Comparison of ENCODE assay signal across 18 cellular contexts in the genomic region with DNA sequence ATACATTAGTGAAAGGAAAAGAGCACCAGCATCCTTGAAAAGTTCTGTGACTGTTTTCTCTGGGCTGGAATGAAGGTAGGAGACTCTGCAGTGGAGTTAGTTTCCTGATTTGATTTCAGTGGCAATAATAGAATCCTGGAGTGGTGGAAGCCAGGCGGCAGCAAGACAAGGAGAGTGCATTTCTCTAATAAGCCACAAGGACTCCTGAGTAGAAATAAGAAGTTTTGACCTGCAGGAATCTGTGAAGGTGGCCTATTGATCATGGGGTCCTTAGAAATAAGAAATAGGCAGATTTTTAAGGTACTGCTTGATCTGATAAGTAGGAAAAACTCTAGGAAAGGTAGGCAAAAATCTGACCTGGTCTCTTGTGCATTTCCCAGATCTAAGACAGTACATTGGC.
"Had no signal": no experiment of that assay in that cellular context is flagged by ENCODE, and none has a peak within 500 bp of the region (broad histone marks: within the 10 kb centered on the region; RNA-seq: fewer than 3 reads in every experiment).

No MANE protein-coding gene starts in this region.

- ATAC-seq: activated T-cell treated with anti-CD3 and anti-CD28 coated beads, Interleukin-2, amount 50 U/mL, for 72 hours; stimulated activated memory B cell treated with anti-CD40 and anti-IgM and Interleukin-4, amounts not matched to agents 10 μg/mL and 1 μg/mL and 100 μg/mL, for 72 hours had no signal

- H3K4me2 ChIP-seq: hepatocyte had no signal

- H3K27ac ChIP-seq: epithelial cell of prostate, hepatocyte, parathyroid adenoma, tibial artery had no signal

- H3K4me3 ChIP-seq: hepatocyte, tibial artery had no signal

- H3K79me2 ChIP-seq: hepatocyte, parathyroid adenoma had no signal

- H2AFZ ChIP-seq: hepatocyte, parathyroid adenoma had no signal

- H3K36me3 ChIP-seq: tibial artery had no signal

- H3K9me3 Mint-ChIP-seq: activated CD4-positive, alpha-beta T cell treated with anti-CD3 and anti-CD28 coated beads, Interleukin-2, amount 10 ng/mL, durations not matched to agents 7 days and 5 days; activated T-cell treated with anti-CD3 and anti-CD28 coated beads, Interleukin-2, amount 50 U/mL, for 72 hours; brain; dendritic cell treated with granulocyte-macrophage colony-stimulating factor and Interleukin-4, amounts not matched to agents 40 ng/mL and 50 ng/mL, for 4 days; naive B cell; stimulated activated memory B cell treated with anti-CD40 and anti-IgM and Interleukin-4, amounts not matched to agents 10 μg/mL and 1 μg/mL and 100 μg/mL, for 72 hours had no signal

- H3K4me3 Mint-ChIP-seq: activated CD4-positive, alpha-beta T cell treated with anti-CD3 and anti-CD28 coated beads, Interleukin-2, amount 10 ng/mL, durations not matched to agents 7 days and 5 days; activated naive CD8-positive, alpha-beta T cell; activated T-cell treated with anti-CD3 and anti-CD28 coated beads, Interleukin-2, amount 50 U/mL, for 72 hours; brain; dendritic cell treated with granulocyte-macrophage colony-stimulating factor and Interleukin-4, amounts not matched to agents 40 ng/mL and 50 ng/mL, for 4 days; stimulated activated memory B cell treated with anti-CD40 and anti-IgM and Interleukin-4, amounts not matched to agents 10 μg/mL and 1 μg/mL and 100 μg/mL, for 72 hours had no signal

- H3K4me1 Mint-ChIP-seq: activated CD4-positive, alpha-beta T cell treated with anti-CD3 and anti-CD28 coated beads, Interleukin-2, amount 10 ng/mL, durations not matched to agents 7 days and 5 days; brain; naive B cell; stimulated activated memory B cell treated with anti-CD40 and anti-IgM and Interleukin-4, amounts not matched to agents 10 μg/mL and 1 μg/mL and 100 μg/mL, for 72 hours had no signal

- H3K36me3 Mint-ChIP-seq: activated naive CD8-positive, alpha-beta T cell; brain; naive B cell; stimulated activated memory B cell treated with anti-CD40 and anti-IgM and Interleukin-4, amounts not matched to agents 10 μg/mL and 1 μg/mL and 100 μg/mL, for 72 hours had no signal

- H3K27me3 ChIP-seq: hepatocyte, tibial artery had no signal

- H3K9ac ChIP-seq: parathyroid adenoma had no signal

- H3K27ac Mint-ChIP-seq: activated CD4-positive, alpha-beta T cell treated with anti-CD3 and anti-CD28 coated beads, Interleukin-2, amount 10 ng/mL, durations not matched to agents 7 days and 5 days; activated naive CD8-positive, alpha-beta T cell; activated T-cell treated with anti-CD3 and anti-CD28 coated beads, Interleukin-2, amount 50 U/mL, for 72 hours; brain; dendritic cell treated with granulocyte-macrophage colony-stimulating factor and Interleukin-4, amounts not matched to agents 40 ng/mL and 50 ng/mL, for 4 days; stimulated activated memory B cell treated with anti-CD40 and anti-IgM and Interleukin-4, amounts not matched to agents 10 μg/mL and 1 μg/mL and 100 μg/mL, for 72 hours had no signal

- H3K4me1 ChIP-seq: parathyroid adenoma, tibial artery had no signal

- DNase-seq: activated CD4-positive, alpha-beta T cell treated with anti-CD3 and anti-CD28 coated beads, Interleukin-2, amount 10 ng/mL, durations not matched to agents 7 days and 5 days; activated CD4-positive, CD25-positive, alpha-beta regulatory T cell; activated CD8-positive, alpha-beta memory T cell treated with anti-CD3 and anti-CD28 coated beads, Interleukin-2, amount 50 U/mL, for 48 hours; activated gamma-delta T cell; activated T-cell treated with anti-CD3 and anti-CD28 coated beads, Interleukin-2, amount 50 U/mL, for 72 hours; amniotic stem cell; effector memory CD4-positive, alpha-beta T cell; islet precursor cell; naive B cell; stimulated activated CD4-positive, alpha-beta T cell treated with anti-CD3 and anti-CD28 coated beads, Interleukin-2, amount 100 ng/mL, for 48 hours; tibial artery had no signal

- H3K9me3 ChIP-seq: tibial artery had no signal

- H3K27me3 Mint-ChIP-seq: brain; dendritic cell treated with granulocyte-macrophage colony-stimulating factor and Interleukin-4, amounts not matched to agents 40 ng/mL and 50 ng/mL, for 4 days; naive B cell; stimulated activated memory B cell treated with anti-CD40 and anti-IgM and Interleukin-4, amounts not matched to agents 10 μg/mL and 1 μg/mL and 100 μg/mL, for 72 hours had no signal
